In genomic region chr5:132011561-132012384, GRCh38 we compare ENCODE assay signal across 9 cellular contexts. TPM values are rescaled to one million over a fixed set of nuclear protein-coding genes. Genes with fewer than 3 reads are reported as not detected.
DNase-seq lines count a peak whose midpoint lies in the region; ATAC-seq and TF ChIP-seq lines count a peak whose summit lies in the region.
"Had no signal": no experiment of that assay in that cellular context is flagged by ENCODE, and none has a peak within 500 bp of the region (broad histone marks: within the 10 kb centered on the region; RNA-seq: fewer than 3 reads in every experiment).

ACSL6 (minus strand) TSS chr5:132011658; CDS start chr5:132011553, 105 bp downstream.

- POLR2A ChIA-PET in CD4-positive, alpha-beta T cell (lab: Charles Lee) = interaction anchor here (0.6 to 1.2 kb wide), 5 partner anchors 8 to 595 kb away, joined by 3 to 4 read pairs (median 4); partner anchors contain the start of gene FNIP1
- POLR2A ChIA-PET in PC-3 (lab: Charles Lee; ENCODE audit: unreplicated experiment) = no interaction called here

- H3K79me2 ChIP-seq in PC-3 (ENCODE audit: low read length) = no peaks in the 10 kb centered on the region
- peaks cover 14% of the 10 kb centered on the region for H3K79me2 ChIP-seq in parathyroid adenoma

- no peak within 1 kb of the TSS for H3K27ac ChIP-seq in CD4-positive, alpha-beta T cell (ENCODE audit: low read depth, low read length)
- H3K27ac ChIP-seq in PC-3 (ENCODE audit: low read length) (no peak within 1 kb of the TSS), parathyroid adenoma (peak within 1 kb of the TSS; percentile 43)

- no peaks in the 10 kb centered on the region for H3K9me2 ChIP-seq in PC-3 (replicated peaks; ENCODE audit: low read length)

- peak; percentile 79 for ATAC-seq in CD4-positive, alpha-beta T cell (ENCODE audit: poor library complexity)
- peak; percentile 21 for ATAC-seq in PC-3
- ATAC-seq in HG03439 (IDR thresholded peaks at IDR 0.05; ENCODE audit: unreplicated experiment) = no peak
- ATAC-seq in GM18517 (IDR thresholded peaks at IDR 0.05; ENCODE audit: unreplicated experiment) = no peak
- ATAC-seq in HG03565 (IDR thresholded peaks at IDR 0.05; ENCODE audit: unreplicated experiment) = no peak

- H4K20me1 ChIP-seq in PC-3 (ENCODE audit: low read length) = no peaks in the 10 kb centered on the region

- H2AFZ ChIP-seq in PC-3 (ENCODE audit: low read length) (peak within 1 kb of the TSS; percentile 72), parathyroid adenoma (peak within 1 kb of the TSS; percentile 95)

- no peaks in the 10 kb centered on the region for H3K9me3 Mint-ChIP-seq in CD4-positive, alpha-beta T cell
- H3K9me3 Mint-ChIP-seq in activated naive CD8-positive, alpha-beta T cell (ENCODE audit: low read depth) = no peaks in the 10 kb centered on the region

- no peaks in the 10 kb centered on the region for H3F3A ChIP-seq in PC-3 (ENCODE audit: low read length, unreplicated experiment)

- no peak for TF ChIP-seq CTCF in CD4-positive, alpha-beta T cell (IDR thresholded peaks at IDR 0.05)
- TF ChIP-seq CTCF in PC-3 (conservative IDR thresholded peaks at IDR 0.05; ENCODE audit: low read depth, low read length) (no peak), parathyroid adenoma (IDR thresholded peaks at IDR 0.05) (no peak)

- H3K4me2 ChIP-seq in PC-3 (ENCODE audit: low read length) (peak within 1 kb of the TSS; percentile 87), parathyroid adenoma (ENCODE audit: low read length) (peak within 1 kb of the TSS; percentile 82)

- no peaks in the 10 kb centered on the region for H3K36me3 Mint-ChIP-seq in CD4-positive, alpha-beta T cell (ENCODE audit: low read depth)
- H3K36me3 Mint-ChIP-seq in activated naive CD8-positive, alpha-beta T cell = no peaks in the 10 kb centered on the region

- H3K27me3 Mint-ChIP-seq in CD4-positive, alpha-beta T cell = peaks cover 57% of the 10 kb centered on the region
- peaks cover 5% of the 10 kb centered on the region for H3K27me3 Mint-ChIP-seq in activated naive CD8-positive, alpha-beta T cell

- H3K36me3 ChIP-seq in PC-3 (ENCODE audit: low read depth, low read length) (no peaks in the 10 kb centered on the region), parathyroid adenoma (ENCODE audit: control insufficient read depth, insufficient read depth, low read length) (no peaks in the 10 kb centered on the region)

- H3K9ac ChIP-seq in PC-3 (ENCODE audit: low read length) = no peak within 1 kb of the TSS
- no peak within 1 kb of the TSS for H3K9ac ChIP-seq in parathyroid adenoma

- CTCF ChIA-PET in CD4-positive, alpha-beta T cell (lab: Charles Lee) = interaction anchor here (0.5 kb wide), 1 partner anchor 482 kb away, joined by 5 read pairs; no protein-coding TSS in a partner anchor
- CTCF ChIA-PET in PC-3 (lab: Charles Lee) = no interaction called here

- no peaks in the 10 kb centered on the region for H3K4me1 ChIP-seq in PC-3 (ENCODE audit: insufficient read depth, low read length)
- peaks cover 20% of the 10 kb centered on the region for H3K4me1 ChIP-seq in parathyroid adenoma

- peak in 8 of 10 experiments; percentile 18 to 52 (median 35) for DNase-seq in CD4-positive, alpha-beta T cell
- DNase-seq in PC-3 (no peak), cardiac septum (ENCODE audit: low spot score) (peak; percentile 74)

- peaks cover 39% of the 10 kb centered on the region for H3K4me1 Mint-ChIP-seq in CD4-positive, alpha-beta T cell (ENCODE audit: low read depth)
- peaks cover 40% of the 10 kb centered on the region for H3K4me1 Mint-ChIP-seq in activated naive CD8-positive, alpha-beta T cell (ENCODE audit: low read depth)

- no peaks in the 10 kb centered on the region for H3K9me3 ChIP-seq in CD4-positive, alpha-beta T cell (ENCODE audit: control insufficient read depth, low read length)
- H3K9me3 ChIP-seq in PC-3 (ENCODE audit: low read length) (no peaks in the 10 kb centered on the region), parathyroid adenoma (ENCODE audit: control insufficient read depth, low read length) (no peaks in the 10 kb centered on the region)

- peak within 1 kb of the TSS; percentile 92 for H3K4me3 Mint-ChIP-seq in CD4-positive, alpha-beta T cell
- peak within 1 kb of the TSS; percentile 86 for H3K4me3 Mint-ChIP-seq in activated naive CD8-positive, alpha-beta T cell

- BruUV-seq in PC-3 (replicated peaks; lab: Mats Ljungman, UMichigan) = no TSS peak

- H3K4me3 ChIP-seq in PC-3 (ENCODE audit: low read length) (peak within 1 kb of the TSS; percentile 65), parathyroid adenoma (ENCODE audit: low read depth, low read length) (peak within 1 kb of the TSS; percentile 58)

- intact Hi-C loops in CD4-positive, alpha-beta T cell (cut with DNase I, micrococcal nuclease) = no loop called here
- intact Hi-C loops in PC-3 (cut with micrococcal nuclease) (loop anchor here (10.0 kb wide), 1 partner anchor 453 kb away; no protein-coding TSS in a partner anchor), cardiac septum (cut with DNase I) (no loop called here)

- no peak within 1 kb of the TSS for H3K27ac Mint-ChIP-seq in CD4-positive, alpha-beta T cell
- H3K27ac Mint-ChIP-seq in activated naive CD8-positive, alpha-beta T cell = peak within 1 kb of the TSS; percentile 30

- H3K27me3 ChIP-seq in CD4-positive, alpha-beta T cell (ENCODE audit: control insufficient read depth, insufficient read depth, low read length) = peaks cover 11% of the 10 kb centered on the region
- no peaks in the 10 kb centered on the region for H3K27me3 ChIP-seq in PC-3 (ENCODE audit: low read length)
- H3K27me3 ChIP-seq in parathyroid adenoma (ENCODE audit: control insufficient read depth, insufficient read depth, low read length) = no peaks in the 10 kb centered on the region

RNA-seq across cellular contexts. Expression of gene ACSL6, which starts in this region (rescaled TPM):
- 10 to 100 TPM; 13.9 to 17.6 TPM for total RNA-seq in CD4-positive, alpha-beta T cell
- total RNA-seq in PC-3 (2014; rRNA removed) = 0.15 and 0.35 TPM in 2 replicates
- 4.5 TPM for total RNA-seq in cardiac septum
- total RNA-seq: pulmonary artery endothelial cell had no signal

Comparison
In these comparisons a context has a peak if more than half of its experiments do, and no peak if none do; other contexts are left out.
1. Peak in ATAC-seq, H3K4me3 ChIP-seq and H3K4me2 ChIP-seq in PC-3; RNA of the gene not detected or under 1 TPM.